8 cellular contexts compared by ENCODE assay signal in genomic region chr10:73744690-73744994, GRCh38. TPM values are rescaled to one million over a fixed set of nuclear protein-coding genes. Genes with fewer than 3 reads are reported as not detected.
DNase-seq lines count a peak whose midpoint lies in the region; ATAC-seq, FAIRE-seq and TF ChIP-seq lines count a peak whose summit lies in the region.

No MANE protein-coding gene starts in this region.

- BruUV-seq in GM12878 (replicated peaks; lab: Mats Ljungman, UMichigan) = TSS peak; percentile 87

- H4K20me1 ChIP-seq in GM12878 (ENCODE audit: control insufficient read depth, insufficient read depth) = no peaks in the 10 kb centered on the region

- H3K27ac ChIP-seq in GM12878 (ENCODE audit: control insufficient read depth, insufficient read depth) = peak overlapping the region; percentile 97

- 0% methylated on average over 9 of the region's 9 CpGs for WGBS in GM12878 (ENCODE audit: insufficient coverage, insufficient replicate concordance, low lambda C conversion rate, missing lambda C conversion rate)

- SMC1A ChIA-PET in GM12878 (lab: Charles Lee; ENCODE audit: uncharacterized antibody, unreplicated experiment) = interaction anchor here (0.8 to 4.1 kb wide), 12 partner anchors 9 to 95 kb away, joined by 3 to 35 read pairs (median 7); partner anchors contain the start of gene CHCHD1

- in situ Hi-C loops in GM12878 (cut with MboI) = no loop called here

- POLR2A ChIA-PET in BJ (lab: Charles Lee) = interaction anchor here (0.7 to 1.2 kb wide), 3 partner anchors 14 to 37 kb away, joined by 3 read pairs; partner anchors contain the start of gene CHCHD1
- POLR2A ChIA-PET in GM12878 (lab: Charles Lee) = interaction anchor here (0.5 to 3.7 kb wide), 9 partner anchors 10 to 134 kb away, joined by 5 to 38 read pairs (median 15); partner anchors contain the start of gene CHCHD1

- no peaks in the 10 kb centered on the region for H3K27me3 ChIP-seq in BJ (ENCODE audit: control insufficient read depth, insufficient read depth, low read length)
- H3K27me3 ChIP-seq in GM12878 (replicated peaks in 1 of 2; ENCODE audit: control insufficient read depth in 2 of 2, insufficient read depth in 2 of 2, low read length in 1 of 2) = no peaks in the 10 kb centered on the region

- H2AFZ ChIP-seq in GM12878 (ENCODE audit: control insufficient read depth, low read depth, low read length) = peak overlapping the region; percentile 68

- H3K36me3 ChIP-seq in BJ (ENCODE audit: control insufficient read depth, insufficient read depth, low read length) (peaks cover 4% of the 10 kb centered on the region; the same call in 1 of the 2 replicates), GM12878 (ENCODE audit: control insufficient read depth in 2 of 2, insufficient read depth in 2 of 2, low read length in 1 of 2) (peaks cover under 1 to 2% of the 10 kb centered on the region in 2 experiments; a peak in 2 of 4 replicates)

- peak overlapping the region; percentile 81 for H3K4me3 ChIP-seq in BJ (ENCODE audit: low read depth, low read length)
- peak overlapping the region; percentile 95 for H3K4me3 ChIP-seq in GM12878

- no peaks in the 10 kb centered on the region for H3K9me3 ChIP-seq in GM12878 (replicated peaks; ENCODE audit: control insufficient read depth, insufficient read depth, low read length)

- TF ChIP-seq POLR2A in GM12878 (IDR thresholded peaks at IDR 0.05; ENCODE audit: low read depth, low read length) = no peak

- CTCF ChIA-PET in BJ (lab: Yijun Ruan, JAX) (interaction anchor here (1.4 kb wide), 1 partner anchor 9 kb away, joined by 4 read pairs; no protein-coding TSS in a partner anchor), GM12878 (lab: Yijun Ruan, JAX) (interaction anchor here (1.0 to 2.7 kb wide), 5 partner anchors 14 to 214 kb away, joined by 3 to 20 read pairs (median 4); no protein-coding TSS in a partner anchor)

- peaks cover 11% of the 10 kb centered on the region for H3K4me1 ChIP-seq in GM12878 (ENCODE audit: control insufficient read depth, insufficient read depth, low read length)

- intact Hi-C loops in GM12878 (cut with micrococcal nuclease; ENCODE audit: unreplicated experiment) = loop anchor here (1.0 to 2.0 kb wide), 3 partner anchors 14 to 36 kb away; no protein-coding TSS in a partner anchor

- no peak for TF ChIP-seq EP300 in GM12878 (IDR thresholded peaks at IDR 0.05; ENCODE audit: borderline replicate concordance in 1 of 2, control insufficient read depth in 1 of 2, low read depth in 2 of 2, low read length in 2 of 2)

- no peak for FAIRE-seq in GM19239 (lab: Jason Lieb, UNC)
- no peak for FAIRE-seq in GM12878 (lab: Jason Lieb, UNC)

- H3K79me2 ChIP-seq in GM12878 (ENCODE audit: control insufficient read depth, insufficient read depth, low read length) = peaks cover 56% of the 10 kb centered on the region

- TF ChIP-seq CTCF in BJ (IDR thresholded peaks at IDR 0.05; ENCODE audit: insufficient read depth, low read depth, low read length) (no peak), GM12878 (IDR thresholded peaks at IDR 0.05 in 2 of 3, conservative IDR thresholded peaks at IDR 0.05 in 1 of 3; ENCODE audit: control insufficient read depth in 2 of 3, extremely low read depth in 1 of 3, insufficient read depth in 1 of 3, low read depth in 3 of 3, low read length in 3 of 3) (no peak)

- ATAC-seq in HG03354 (IDR thresholded peaks at IDR 0.05; ENCODE audit: poor library complexity, severe bottlenecking, unreplicated experiment) = peak; percentile 40
- peak; percentile 60 for ATAC-seq in GM12878

- RAD21 ChIA-PET in GM12878 (lab: Charles Lee; ENCODE audit: unreplicated experiment) = interaction anchor here (0.6 to 5.3 kb wide), 13 partner anchors 11 to 195 kb away, joined by 3 to 52 read pairs (median 5); partner anchors contain the start of gene CHCHD1

- peak overlapping the region; percentile 96 for H3K9ac ChIP-seq in GM12878 (ENCODE audit: control insufficient read depth, insufficient read depth, low read length)

- DNase-seq in BJ (ENCODE audit: low read depth) (no peak), GM19239 (ENCODE audit: insufficient read length, low spot score) (peak; percentile 34), SW 1271 (lab: John Stamatoyannopoulos, UW) (peak; percentile 61 to 72), GM12878 (ENCODE audit: low read depth, low spot score) (no peak), inferior parietal cortex (ENCODE audit: extremely low spot score) (peak; percentile 35), NCI-H1105 treated with DMSO at 0.1 percent for 48 hours (lab: John Stamatoyannopoulos, UW) (no peak)
- DNase-seq in stimulated activated CD4-positive, alpha-beta T cell treated with anti-CD3 and anti-CD28 coated beads, Interleukin-2, amount 100 ng/mL, for 24 hours = peak; percentile 74 to 75

- TF ChIP-seq RAD21 in GM12878 (IDR thresholded peaks at IDR 0.05; ENCODE audit: insufficient read depth, low read depth, low read length) = no peak

- peak overlapping the region; percentile 85 for H3K4me2 ChIP-seq in GM12878 (ENCODE audit: control insufficient read depth, insufficient read depth)

RNA-seq across cellular contexts. Expression of gene SEC24C, which starts 0.5 kb away (rescaled TPM):
- polyA plus RNA-seq in BJ (2011; rRNA removed) = 72.6 and 92.2 TPM in 2 replicates
- 80.6 and 112 TPM in 2 replicates for polyA minus RNA-seq in BJ (2011; rRNA and poly(A)+ RNA removed)
- 64.1 and 66.3 TPM in 2 replicates for total RNA-seq in GM12878 (2013; cell fraction: nucleolus; rRNA removed)
- 96.9 and 117 TPM in 2 replicates for total RNA-seq in GM12878 (2014; rRNA removed)
- total RNA-seq in GM12878 (2014; rRNA removed; fragmentation: Illumina TruSeq; extraction: Trizol) = 43.4 and 48.2 TPM in 2 replicates
- 91.7 and 99.9 TPM in 2 replicates for total RNA-seq in GM12878 (2021)
- 68.9 TPM for polyA plus RNA-seq in GM12878 (2011; ENCODE audit: low read depth)
- 52.3 and 110 TPM in 2 replicates for polyA plus RNA-seq in GM12878 (2011; rRNA removed)
- 97.2 and 105 TPM in 2 replicates for polyA plus RNA-seq in GM12878 (2011; cell fraction: cytosol; rRNA removed)
- polyA plus RNA-seq in GM12878 (2011; cell fraction: nucleus; rRNA removed) = 176 and 190 TPM in 2 replicates
- 92.4 and 93.2 TPM in 2 replicates for polyA plus RNA-seq in GM12878 (2012)
- 67.7 and 81.5 TPM in 2 replicates for polyA plus RNA-seq in GM12878 (2014; fragmentation: Illumina TruSeq; extraction: Trizol)
- 10 to 100 TPM; 12.7 to 18.8 TPM for polyA plus RNA-seq in GM12878 (2014; fragmentation: Nextera tagmentation; extraction: Ambion mirVana)
- 73.6 and 82.1 TPM in 2 replicates for polyA plus RNA-seq in GM12878 (2014; rRNA removed)
- polyA plus RNA-seq in GM12878 (2016; fragmentation: Nextera tagmentation; extraction: Ambion mirVana) = 10 to 100 TPM; 71.3 to 74.1 TPM
- 135 and 166 TPM in 2 replicates for polyA minus RNA-seq in GM12878 (2011; rRNA and poly(A)+ RNA removed)
- 47.8 and 49.1 TPM in 2 replicates for polyA minus RNA-seq in GM12878 (2011; cell fraction: cytosol; rRNA and poly(A)+ RNA removed)
- 30.5 and 46.2 TPM in 2 replicates for polyA minus RNA-seq in GM12878 (2011; cell fraction: nucleus; rRNA and poly(A)+ RNA removed)

RNA-seq across cellular contexts. Expression of gene CHCHD1, which starts 37.2 kb away (rescaled TPM):
- polyA plus RNA-seq in BJ (2011; rRNA removed) = 14.3 and 35.4 TPM in 2 replicates
- 1.5 and 3.6 TPM in 2 replicates for polyA minus RNA-seq in BJ (2011; rRNA and poly(A)+ RNA removed)
- 14.8 and 16.7 TPM in 2 replicates for total RNA-seq in GM12878 (2013; cell fraction: nucleolus; rRNA removed)
- total RNA-seq in GM12878 (2014; rRNA removed) = 74.3 and 77.4 TPM in 2 replicates
- 42.8 and 47.5 TPM in 2 replicates for total RNA-seq in GM12878 (2014; rRNA removed; fragmentation: Illumina TruSeq; extraction: Trizol)
- 35.0 and 36.9 TPM in 2 replicates for total RNA-seq in GM12878 (2021)
- polyA plus RNA-seq in GM12878 (2011; ENCODE audit: low read depth) = 34.4 TPM
- 56.7 and 69.0 TPM in 2 replicates for polyA plus RNA-seq in GM12878 (2011; rRNA removed)
- polyA plus RNA-seq in GM12878 (2011; cell fraction: cytosol; rRNA removed) = 33.0 and 46.8 TPM in 2 replicates
- 22.6 and 27.4 TPM in 2 replicates for polyA plus RNA-seq in GM12878 (2011; cell fraction: nucleus; rRNA removed)
- polyA plus RNA-seq in GM12878 (2012) = 51.6 and 59.8 TPM in 2 replicates
- 25.3 and 42.4 TPM in 2 replicates for polyA plus RNA-seq in GM12878 (2014; fragmentation: Illumina TruSeq; extraction: Trizol)
- 10 to 100 TPM; 69.5 to 81.4 TPM for polyA plus RNA-seq in GM12878 (2014; fragmentation: Nextera tagmentation; extraction: Ambion mirVana)
- 70.4 and 79.4 TPM in 2 replicates for polyA plus RNA-seq in GM12878 (2014; rRNA removed)
- polyA plus RNA-seq in GM12878 (2016; fragmentation: Nextera tagmentation; extraction: Ambion mirVana) = 100 to 1,000 TPM; 127 to 132 TPM
- 8.9 and 9.4 TPM in 2 replicates for polyA minus RNA-seq in GM12878 (2011; rRNA and poly(A)+ RNA removed)
- polyA minus RNA-seq in GM12878 (2011; cell fraction: cytosol; rRNA and poly(A)+ RNA removed) = 6.3 and 7.2 TPM in 2 replicates
- polyA minus RNA-seq in GM12878 (2011; cell fraction: nucleus; rRNA and poly(A)+ RNA removed) = 6.5 and 8.9 TPM in 2 replicates

RNA-seq across cellular contexts. Expression of gene ZSWIM8, which starts 40.8 kb away (rescaled TPM):
- polyA plus RNA-seq in BJ (2011; rRNA removed) = 39.3 and 82.0 TPM in 2 replicates
- 63.0 and 108 TPM in 2 replicates for polyA minus RNA-seq in BJ (2011; rRNA and poly(A)+ RNA removed)
- 75.9 and 86.5 TPM in 2 replicates for total RNA-seq in GM12878 (2013; cell fraction: nucleolus; rRNA removed)
- 23.9 and 30.8 TPM in 2 replicates for total RNA-seq in GM12878 (2014; rRNA removed)
- total RNA-seq in GM12878 (2014; rRNA removed; fragmentation: Illumina TruSeq; extraction: Trizol) = 16.4 and 18.7 TPM in 2 replicates
- total RNA-seq in GM12878 (2021) = 45.4 and 47.9 TPM in 2 replicates
- polyA plus RNA-seq in GM12878 (2011; ENCODE audit: low read depth) = 79.3 TPM
- 17.5 and 44.6 TPM in 2 replicates for polyA plus RNA-seq in GM12878 (2011; rRNA removed)
- 39.4 and 62.6 TPM in 2 replicates for polyA plus RNA-seq in GM12878 (2011; cell fraction: cytosol; rRNA removed)
- polyA plus RNA-seq in GM12878 (2011; cell fraction: nucleus; rRNA removed) = 436 and 485 TPM in 2 replicates
- 58.6 and 83.1 TPM in 2 replicates for polyA plus RNA-seq in GM12878 (2012)
- polyA plus RNA-seq in GM12878 (2014; fragmentation: Illumina TruSeq; extraction: Trizol) = 15.3 and 31.5 TPM in 2 replicates
- polyA plus RNA-seq in GM12878 (2014; fragmentation: Nextera tagmentation; extraction: Ambion mirVana) = 1 to 10 TPM; 7.8 to 8.5 TPM
- 47.1 and 48.8 TPM in 2 replicates for polyA plus RNA-seq in GM12878 (2014; rRNA removed)
- polyA plus RNA-seq in GM12878 (2016; fragmentation: Nextera tagmentation; extraction: Ambion mirVana) = 10 to 100 TPM; 14.0 to 15.1 TPM
- 36.3 and 63.7 TPM in 2 replicates for polyA minus RNA-seq in GM12878 (2011; rRNA and poly(A)+ RNA removed)
- 23.0 and 27.1 TPM in 2 replicates for polyA minus RNA-seq in GM12878 (2011; cell fraction: cytosol; rRNA and poly(A)+ RNA removed)
- 43.3 and 67.1 TPM in 2 replicates for polyA minus RNA-seq in GM12878 (2011; cell fraction: nucleus; rRNA and poly(A)+ RNA removed)

RNA-seq across cellular contexts. Expression of gene AGAP5, which starts 46.7 kb away (rescaled TPM):
- polyA plus RNA-seq in BJ (2011; rRNA removed) (3.3 and 4.0 TPM in 2 replicates), GM12878 (2011; rRNA removed) (6.8 and 8.5 TPM in 2 replicates), GM12878 (2014; fragmentation: Illumina TruSeq; extraction: Trizol) (8.1 and 8.5 TPM in 2 replicates), GM12878 (2014; fragmentation: Nextera tagmentation; extraction: Ambion mirVana) (under 1 TPM in 1 of 2 experiments, not detected in 1; 0.68 TPM), GM12878 (2014; rRNA removed) (7.3 and 9.1 TPM in 2 replicates), GM12878 (2016; fragmentation: Nextera tagmentation; extraction: Ambion mirVana) (1 to 10 TPM; 2.3 TPM)
- 2.4 and 3.1 TPM in 2 replicates for polyA minus RNA-seq in BJ (2011; rRNA and poly(A)+ RNA removed)
- 49.7 and 55.0 TPM in 2 replicates for total RNA-seq in GM12878 (2013; cell fraction: nucleolus; rRNA removed)
- total RNA-seq in GM12878 (2014; rRNA removed) (6.3 and 6.7 TPM in 2 replicates), GM12878 (2014; rRNA removed; fragmentation: Illumina TruSeq; extraction: Trizol) (5.9 and 6.5 TPM in 2 replicates), GM12878 (2021) (5.9 and 6.7 TPM in 2 replicates)
- 1.2 TPM for polyA plus RNA-seq in GM12878 (2011; ENCODE audit: low read depth)
- polyA plus RNA-seq in GM12878 (2011; cell fraction: cytosol; rRNA removed) = 4.9 and 6.9 TPM in 2 replicates
- polyA plus RNA-seq in GM12878 (2011; cell fraction: nucleus; rRNA removed) = 32.5 and 33.6 TPM in 2 replicates
- polyA plus RNA-seq in GM12878 (2012) = 4.4 and 6.0 TPM in 2 replicates
- 8.0 and 8.2 TPM in 2 replicates for polyA minus RNA-seq in GM12878 (2011; rRNA and poly(A)+ RNA removed)
- polyA minus RNA-seq in GM12878 (2011; cell fraction: cytosol; rRNA and poly(A)+ RNA removed) = 1.7 and 3.3 TPM in 2 replicates
- 6.5 and 9.9 TPM in 2 replicates for polyA minus RNA-seq in GM12878 (2011; cell fraction: nucleus; rRNA and poly(A)+ RNA removed)

Comparison
In these comparisons a context has a peak if more than half of its experiments do, and no peak if none do; other contexts are left out.
1. DNase-seq: peak in GM19239 (single experiment), SW 1271 (2 of 2), inferior parietal cortex (single experiment) and stimulated activated CD4-positive, alpha-beta T cell treated with anti-CD3 and anti-CD28 coated beads, Interleukin-2, amount 100 ng/mL, for 24 hours (2 of 2); none in BJ (single experiment), GM12878 (single experiment) and NCI-H1105 treated with DMSO at 0.1 percent for 48 hours (single experiment).